ENCODE assay signal across 28 cellular contexts in the genomic region with DNA sequence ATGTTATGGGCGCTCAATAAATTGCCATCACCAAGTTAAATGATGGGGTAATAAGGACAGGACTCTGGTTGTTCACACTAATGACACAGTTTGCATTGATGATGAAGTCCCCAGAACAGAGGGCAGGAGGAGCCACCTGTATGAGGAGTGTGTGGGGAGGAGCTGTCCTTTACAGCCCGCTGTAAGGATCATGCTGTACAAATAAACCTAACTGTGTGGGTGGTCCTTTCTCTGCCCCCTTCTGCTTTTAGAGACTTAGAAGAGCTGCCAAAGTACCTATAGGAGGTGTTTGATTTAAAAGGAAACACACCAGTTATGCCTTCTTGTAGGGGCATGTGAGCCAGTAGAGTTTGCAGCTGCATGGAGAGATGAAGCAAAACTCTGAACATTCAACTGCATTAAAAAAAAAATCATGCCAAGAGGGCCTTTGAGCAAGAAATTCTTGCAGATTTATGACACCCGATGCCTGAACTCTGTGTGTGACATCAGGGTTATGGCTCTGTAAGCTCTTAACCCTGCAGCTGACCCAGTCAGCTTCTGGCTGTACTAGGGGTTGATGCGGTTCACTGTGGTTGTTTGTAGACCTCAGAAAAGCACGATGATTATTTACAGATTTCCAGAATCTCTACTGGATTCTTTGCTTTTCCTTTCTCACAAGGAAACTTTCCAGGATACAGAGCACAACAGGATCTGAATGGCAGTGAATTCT.
"Had no signal": no experiment of that assay in that cellular context is flagged by ENCODE, and none has a peak within 500 bp of the region (broad histone marks: within the 10 kb centered on the region; RNA-seq: fewer than 3 reads in every experiment).

No MANE protein-coding gene starts in this region.

- H3K4me3 ChIP-seq: ascending aorta, lung, ovary, prostate gland, thyroid gland, upper lobe of right lung had no signal

- DNase-seq: activated CD4-positive, alpha-beta T cell treated with anti-CD3 and anti-CD28 coated beads for 1 hour; activated CD4-positive, alpha-beta T cell treated with anti-CD3 and anti-CD28 coated beads, Interleukin-2, amount 50 U/mL, for 1 hour; activated T-cell treated with anti-CD3 and anti-CD28 coated beads, Interleukin-2, amount 50 U/mL, for 1 hour; brain microvascular endothelial cell; caudate nucleus; dermis blood vessel endothelial cell; effector CD8-positive, alpha-beta T cell; foreskin keratinocyte; kidney; midbrain; ovary; stimulated activated CD4-positive, alpha-beta T cell treated with anti-CD3 and anti-CD28 coated beads, Interleukin-12 subunit alpha, Interleukin-12 subunit beta, amount 100 ng/mL, for 4 hours; stimulated activated CD4-positive, alpha-beta T cell treated with anti-CD3 and anti-CD28 coated beads, Interleukin-4, amount 100 ng/mL, for 4 hours; stimulated activated naive CD8-positive, alpha-beta T cell treated with anti-CD3 and anti-CD28 coated beads, Interleukin-15, Interleukin-2, amounts not matched to agents 100 U/mL and 50 U/mL, for 24 hours; T-cell; thyroid gland; upper lobe of right lung; WERI-Rb-1 had no signal

- H3K9me3 ChIP-seq: ascending aorta, neutrophil, ovary, prostate gland, thyroid gland, upper lobe of right lung had no signal

- H3K27ac ChIP-seq: ascending aorta, brain microvascular endothelial cell, foreskin keratinocyte, neutrophil, ovary, prostate gland, thyroid gland, upper lobe of right lung, WERI-Rb-1 had no signal

- H3K27me3 Mint-ChIP-seq: activated T-helper 17 cell treated with anti-CD3 and anti-CD28 coated beads, Interleukin-2, amount 50 U/mL, for 72 hours; natural killer cell treated with Interleukin-12 subunit alpha and Interleukin-12 subunit beta and Interleukin-15 and Interleukin-18, amount 100 ng/mL, for 72 hours had no signal

- H3K27ac Mint-ChIP-seq: activated naive CD4-positive, alpha-beta T cell treated with anti-CD3 and anti-CD28 coated beads, Interleukin-2, amount 50 U/mL, for 72 hours; activated T-helper 17 cell treated with anti-CD3 and anti-CD28 coated beads, Interleukin-2, amount 50 U/mL, for 72 hours; natural killer cell treated with Interleukin-12 subunit alpha and Interleukin-12 subunit beta and Interleukin-15 and Interleukin-18, amount 100 ng/mL, for 72 hours; T-cell; T-helper 2 cell treated with Interferon-gamma antibody and Interleukin-4, amounts not matched to agents 5 μg/mL and 100 μg/mL, for 36 hours had no signal

- ATAC-seq: activated naive CD4-positive, alpha-beta T cell treated with anti-CD3 and anti-CD28 coated beads, Interleukin-2, amount 50 U/mL, for 72 hours; activated T-helper 17 cell treated with anti-CD3 and anti-CD28 coated beads, Interleukin-2, amount 50 U/mL, for 72 hours; esophagus mucosa; foreskin keratinocyte; left lobe of liver; natural killer cell treated with Interleukin-12 subunit alpha and Interleukin-12 subunit beta and Interleukin-15 and Interleukin-18, amount 100 ng/mL, for 72 hours; stimulated activated naive CD8-positive, alpha-beta T cell treated with anti-CD3 and anti-CD28 coated beads, Interleukin-15, Interleukin-2, amounts not matched to agents 100 U/mL and 50 U/mL, for 24 hours; T-cell; upper lobe of right lung had no signal

- H3K36me3 Mint-ChIP-seq: natural killer cell treated with Interleukin-12 subunit alpha and Interleukin-12 subunit beta and Interleukin-15 and Interleukin-18, amount 100 ng/mL, for 72 hours; T-cell had no signal

- H3K36me3 ChIP-seq: ascending aorta, brain microvascular endothelial cell, neutrophil, ovary, prostate gland, thyroid gland, upper lobe of right lung, WERI-Rb-1 had no signal

- H3K27me3 ChIP-seq: ascending aorta, brain microvascular endothelial cell, foreskin keratinocyte, neutrophil, ovary, thyroid gland, upper lobe of right lung had no signal

- H3K9me3 Mint-ChIP-seq: activated T-helper 17 cell treated with anti-CD3 and anti-CD28 coated beads, Interleukin-2, amount 50 U/mL, for 72 hours; T-helper 2 cell treated with Interferon-gamma antibody and Interleukin-4, amounts not matched to agents 5 μg/mL and 100 μg/mL, for 36 hours had no signal

- H3K4me3 Mint-ChIP-seq: activated T-helper 17 cell treated with anti-CD3 and anti-CD28 coated beads, Interleukin-2, amount 50 U/mL, for 72 hours; natural killer cell treated with Interleukin-12 subunit alpha and Interleukin-12 subunit beta and Interleukin-15 and Interleukin-18, amount 100 ng/mL, for 72 hours; T-cell; T-helper 2 cell treated with Interferon-gamma antibody and Interleukin-4, amounts not matched to agents 5 μg/mL and 100 μg/mL, for 36 hours had no signal

- H3K4me1 ChIP-seq: ascending aorta, prostate gland, upper lobe of right lung had no signal
